Comparison of ENCODE assay signal across 8 cellular contexts in genomic region chr14:83463500-83464098, GRCh38.
DNase-seq lines count a peak whose midpoint lies in the region; ATAC-seq and TF ChIP-seq lines count a peak whose summit lies in the region.

No MANE protein-coding gene starts in this region.

- H3K4me1 ChIP-seq in heart left ventricle = no peaks in the 10 kb centered on the region

- peaks cover 0 to 15% (median 3%) of the 10 kb centered on the region in 12 donors for H3K9me3 ChIP-seq in heart left ventricle

- no peak overlapping the region for H3K4me3 ChIP-seq in heart left ventricle
- H3K4me3 ChIP-seq in fibroblast of pulmonary artery (replicated peaks; ENCODE audit: low read depth, low read length) = no peak overlapping the region

- no peaks in the 10 kb centered on the region for H3K27me3 ChIP-seq in heart left ventricle

- TF ChIP-seq POLR2A in heart left ventricle (IDR thresholded peaks at IDR 0.05) = no peak

- in situ Hi-C loops in SK-MEL-5 (cut with HindIII; ENCODE audit: low pct_unique_long_range_greater_than_20kb, low sequenced_read_pairs) = no loop called here

- intact Hi-C loops in heart left ventricle (cut with DNase I) (loop anchor here in 5 of 10 donors (5.0 to 10.0 kb wide), 4 partner anchors 159 to 751 kb away; no protein-coding TSS in a partner anchor), cardiac septum (cut with DNase I) (loop anchor here (10.0 kb wide), 1 partner anchor 159 kb away; no protein-coding TSS in a partner anchor)

- ATAC-seq in heart left ventricle (no peak), HG02970 (IDR thresholded peaks at IDR 0.05; ENCODE audit: low FRiP score, unreplicated experiment) (no peak), GM21528 (IDR thresholded peaks at IDR 0.05; ENCODE audit: low FRiP score, unreplicated experiment) (no peak)

- TF ChIP-seq CTCF in heart left ventricle (IDR thresholded peaks at IDR 0.05) (peak; percentile 44 to 76 (median 64)), fibroblast of pulmonary artery (IDR thresholded peaks at IDR 0.05; ENCODE audit: low read length, missing control alignments) (peak; percentile 80)

- H3K27ac ChIP-seq in heart left ventricle = no peak overlapping the region

- H3K36me3 ChIP-seq in heart left ventricle = no peaks in the 10 kb centered on the region

- peak in 2 of 5 donors; percentile 13 to 19 for DNase-seq in heart left ventricle
- no peak for DNase-seq in cardiac septum (ENCODE audit: low spot score)
- peak; percentile 73 for DNase-seq in LHCN-M2 (ENCODE audit: low read depth)
- peak; percentile 76 for DNase-seq in SK-MEL-5 (ENCODE audit: low read depth, low spot score)
- DNase-seq in fibroblast of pulmonary artery (ENCODE audit: low read depth) = peak; percentile 77
- peak; percentile 24 for DNase-seq in retina

- WGBS in heart left ventricle, 4 donors = 46 to 51% (median 50%) methylated on average over 4 of the region's 4 CpGs
